1 cellular context compared by ENCODE assay signal in genomic region chr9:127132921-127133647, GRCh38.
TF ChIP-seq lines count a peak whose summit lies in the region.

No MANE protein-coding gene starts in this region.

TF ChIP-seq in HepG2, 621 proteins besides CTCF, POLR2A, EP300 and RAD21 (continued from another document):
- TF ChIP-seq ZNF687 (CRISPR knock-in tag; IDR thresholded peaks at IDR 0.05) = peak; percentile 42; the same call in 1 of the 2 replicates
- peak; percentile 30; the same call in 1 of the 2 replicates for TF ChIP-seq FOXA3 (CRISPR knock-in tag; IDR thresholded peaks at IDR 0.05)
- no peak for TF ChIP-seq KLF11 (CRISPR knock-in tag; IDR thresholded peaks at IDR 0.05)
- TF ChIP-seq FOXA1 (IDR thresholded peaks at IDR 0.05) = no peak
- TF ChIP-seq FOXA1 (CRISPR knock-in tag; IDR thresholded peaks at IDR 0.05) = peak; percentile 41; the same call in 1 of the 2 replicates
- no peak for TF ChIP-seq SKI (IDR thresholded peaks at IDR 0.05; ENCODE audit: partially characterized antibody)
- no peak for TF ChIP-seq LRRFIP1 (CRISPR knock-in tag; conservative IDR thresholded peaks at IDR 0.05)
- no peak for TF ChIP-seq ZNF547 (CRISPR knock-in tag; IDR thresholded peaks at IDR 0.05)
- no peak for TF ChIP-seq FOSL2 (CRISPR knock-in tag; IDR thresholded peaks at IDR 0.05)
- TF ChIP-seq, protein P1, sequence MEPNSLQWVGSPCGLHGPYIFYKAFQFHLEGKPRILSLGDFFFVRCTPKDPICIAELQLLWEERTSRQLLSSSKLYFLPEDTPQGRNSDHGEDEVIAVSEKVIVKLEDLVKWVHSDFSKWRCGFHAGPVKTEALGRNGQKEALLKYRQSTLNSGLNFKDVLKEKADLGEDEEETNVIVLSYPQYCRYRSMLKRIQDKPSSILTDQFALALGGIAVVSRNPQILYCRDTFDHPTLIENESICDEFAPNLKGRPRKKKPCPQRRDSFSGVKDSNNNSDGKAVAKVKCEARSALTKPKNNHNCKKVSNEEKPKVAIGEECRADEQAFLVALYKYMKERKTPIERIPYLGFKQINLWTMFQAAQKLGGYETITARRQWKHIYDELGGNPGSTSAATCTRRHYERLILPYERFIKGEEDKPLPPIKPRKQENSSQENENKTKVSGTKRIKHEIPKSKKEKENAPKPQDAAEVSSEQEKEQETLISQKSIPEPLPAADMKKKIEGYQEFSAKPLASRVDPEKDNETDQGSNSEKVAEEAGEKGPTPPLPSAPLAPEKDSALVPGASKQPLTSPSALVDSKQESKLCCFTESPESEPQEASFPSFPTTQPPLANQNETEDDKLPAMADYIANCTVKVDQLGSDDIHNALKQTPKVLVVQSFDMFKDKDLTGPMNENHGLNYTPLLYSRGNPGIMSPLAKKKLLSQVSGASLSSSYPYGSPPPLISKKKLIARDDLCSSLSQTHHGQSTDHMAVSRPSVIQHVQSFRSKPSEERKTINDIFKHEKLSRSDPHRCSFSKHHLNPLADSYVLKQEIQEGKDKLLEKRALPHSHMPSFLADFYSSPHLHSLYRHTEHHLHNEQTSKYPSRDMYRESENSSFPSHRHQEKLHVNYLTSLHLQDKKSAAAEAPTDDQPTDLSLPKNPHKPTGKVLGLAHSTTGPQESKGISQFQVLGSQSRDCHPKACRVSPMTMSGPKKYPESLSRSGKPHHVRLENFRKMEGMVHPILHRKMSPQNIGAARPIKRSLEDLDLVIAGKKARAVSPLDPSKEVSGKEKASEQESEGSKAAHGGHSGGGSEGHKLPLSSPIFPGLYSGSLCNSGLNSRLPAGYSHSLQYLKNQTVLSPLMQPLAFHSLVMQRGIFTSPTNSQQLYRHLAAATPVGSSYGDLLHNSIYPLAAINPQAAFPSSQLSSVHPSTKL (CRISPR knock-in tag; IDR thresholded peaks at IDR 0.05) = 0 out of 2 replicates have a peak, but pooled peaks have one; percentile 8
